Comparison of ENCODE assay signal across 8 cellular contexts in genomic region chr7:17300012-17300411, GRCh38. TPM values are rescaled to one million over a fixed set of nuclear protein-coding genes. Genes with fewer than 3 reads are reported as not detected.
DNase-seq lines count a peak whose midpoint lies in the region; ATAC-seq and TF ChIP-seq lines count a peak whose summit lies in the region.

No MANE protein-coding gene starts in this region.

- peaks cover 27% of the 10 kb centered on the region for H3K4me1 Mint-ChIP-seq in activated T-helper 1 cell treated with anti-CD3 and anti-CD28 coated beads, Interleukin-12 subunit alpha, Interleukin-12 subunit beta, Interleukin-2, Interleukin-4 antibody, amounts not matched to agents 30 ng/mL and 10 ng/mL and 1 ng/mL, durations not matched to agents 14 hours and 24 hours and 36 hours (ENCODE audit: low read depth)

- no peak for ATAC-seq in GM19467 (IDR thresholded peaks at IDR 0.05; ENCODE audit: unreplicated experiment)

- H3K4me1 ChIP-seq in iPS DF 6.9 (ENCODE audit: control insufficient read depth, insufficient read depth, low read length): no peaks in the 10 kb centered on the region; the same call in 1 of the 2 replicates

- no CpG with 5 or more reads among the region's 5 CpGs for WGBS in iPS DF 6.9 (ENCODE audit: insufficient coverage, insufficient read length)

- peaks cover 11% of the 10 kb centered on the region for H3K36me3 Mint-ChIP-seq in activated T-helper 1 cell treated with anti-CD3 and anti-CD28 coated beads, Interleukin-12 subunit alpha, Interleukin-12 subunit beta, Interleukin-2, Interleukin-4 antibody, amounts not matched to agents 30 ng/mL and 10 ng/mL and 1 ng/mL, durations not matched to agents 14 hours and 24 hours and 36 hours (ENCODE audit: low read depth)

- H3K27me3 Mint-ChIP-seq in activated T-helper 1 cell treated with anti-CD3 and anti-CD28 coated beads, Interleukin-12 subunit alpha, Interleukin-12 subunit beta, Interleukin-2, Interleukin-4 antibody, amounts not matched to agents 30 ng/mL and 10 ng/mL and 1 ng/mL, durations not matched to agents 14 hours and 24 hours and 36 hours (ENCODE audit: insufficient read depth): no peaks in the 10 kb centered on the region

- H3K9me3 Mint-ChIP-seq in activated T-helper 1 cell treated with anti-CD3 and anti-CD28 coated beads, Interleukin-12 subunit alpha, Interleukin-12 subunit beta, Interleukin-2, Interleukin-4 antibody, amounts not matched to agents 30 ng/mL and 10 ng/mL and 1 ng/mL, durations not matched to agents 14 hours and 24 hours and 36 hours: peaks cover 13% of the 10 kb centered on the region

- H3K27me3 ChIP-seq in iPS DF 6.9 (ENCODE audit: control insufficient read depth, insufficient read depth, low read length): no peaks in the 10 kb centered on the region

- no peaks in the 10 kb centered on the region for H3K9me3 ChIP-seq in iPS DF 6.9 (ENCODE audit: control insufficient read depth, insufficient read depth, low read length)

- peak overlapping the region; percentile 94 for H3K27ac Mint-ChIP-seq in activated T-helper 1 cell treated with anti-CD3 and anti-CD28 coated beads, Interleukin-12 subunit alpha, Interleukin-12 subunit beta, Interleukin-2, Interleukin-4 antibody, amounts not matched to agents 30 ng/mL and 10 ng/mL and 1 ng/mL, durations not matched to agents 14 hours and 24 hours and 36 hours

- no peak overlapping the region for H3K27ac ChIP-seq in iPS DF 6.9 (ENCODE audit: low read length)
- peak overlapping the region; percentile 41 to 100 (median 97) for H3K27ac ChIP-seq in skin epidermis

- no peak for DNase-seq in HFF-Myc (ENCODE audit: extremely low read depth, low read depth)
- no peak for DNase-seq in activated T-helper 1 cell treated with anti-CD3 and anti-CD28 coated beads, Interleukin-12 subunit alpha, Interleukin-12 subunit beta, Interleukin-2, Interleukin-4 antibody, amounts not matched to agents 30 ng/mL and 10 ng/mL and 1 ng/mL, durations not matched to agents 14 hours and 24 hours and 36 hours (ENCODE audit: low spot score)
- no peak for DNase-seq in iPS DF 6.9 (ENCODE audit: low read depth, low spot score)
- DNase-seq in DMS79 (lab: John Stamatoyannopoulos, UW): no peak
- no peak for DNase-seq in cortex of kidney (lab: John Stamatoyannopoulos, UW)
- DNase-seq in GOT3 (lab: John Stamatoyannopoulos, UW): no peak

- H3K4me3 Mint-ChIP-seq in activated T-helper 1 cell treated with anti-CD3 and anti-CD28 coated beads, Interleukin-12 subunit alpha, Interleukin-12 subunit beta, Interleukin-2, Interleukin-4 antibody, amounts not matched to agents 30 ng/mL and 10 ng/mL and 1 ng/mL, durations not matched to agents 14 hours and 24 hours and 36 hours: peak overlapping the region; percentile 92

- intact Hi-C loops in activated T-helper 1 cell treated with anti-CD3 and anti-CD28 coated beads, Interleukin-12 subunit alpha, Interleukin-12 subunit beta, Interleukin-2, Interleukin-4 antibody, amounts not matched to agents 30 ng/mL and 10 ng/mL and 1 ng/mL, durations not matched to agents 14 hours and 24 hours and 36 hours (cut with micrococcal nuclease): loop anchor here (2.0 to 5.0 kb wide), 3 partner anchors 243 to 373 kb away; no protein-coding TSS in a partner anchor

- TF ChIP-seq CTCF in HFF-Myc (IDR thresholded peaks at IDR 0.05; ENCODE audit: low read depth, low read length, missing control alignments): no peak

- H3K4me3 ChIP-seq in HFF-Myc (replicated peaks; ENCODE audit: low read depth, low read length): peak overlapping the region; percentile 92
- peak overlapping the region; percentile 97; the same call in 1 of the 2 replicates for H3K4me3 ChIP-seq in iPS DF 6.9 (ENCODE audit: low read length)
- H3K4me3 ChIP-seq in skin epidermis: peak overlapping the region; percentile 83 to 100 (median 86)

- H3K36me3 ChIP-seq in iPS DF 6.9 (ENCODE audit: control insufficient read depth, insufficient read depth, low read length): no peaks in the 10 kb centered on the region

RNA-seq across cellular contexts. Expression of gene AHR, which starts 1.6 kb away (rescaled TPM):
- total RNA-seq in activated T-helper 1 cell treated with anti-CD3 and anti-CD28 coated beads, Interleukin-12 subunit alpha, Interleukin-12 subunit beta, Interleukin-2, Interleukin-4 antibody, amounts not matched to agents 30 ng/mL and 10 ng/mL and 1 ng/mL, durations not matched to agents 14 hours and 24 hours and 36 hours: 25.3 and 29.1 TPM in 2 replicates
